In the genomic region with DNA sequence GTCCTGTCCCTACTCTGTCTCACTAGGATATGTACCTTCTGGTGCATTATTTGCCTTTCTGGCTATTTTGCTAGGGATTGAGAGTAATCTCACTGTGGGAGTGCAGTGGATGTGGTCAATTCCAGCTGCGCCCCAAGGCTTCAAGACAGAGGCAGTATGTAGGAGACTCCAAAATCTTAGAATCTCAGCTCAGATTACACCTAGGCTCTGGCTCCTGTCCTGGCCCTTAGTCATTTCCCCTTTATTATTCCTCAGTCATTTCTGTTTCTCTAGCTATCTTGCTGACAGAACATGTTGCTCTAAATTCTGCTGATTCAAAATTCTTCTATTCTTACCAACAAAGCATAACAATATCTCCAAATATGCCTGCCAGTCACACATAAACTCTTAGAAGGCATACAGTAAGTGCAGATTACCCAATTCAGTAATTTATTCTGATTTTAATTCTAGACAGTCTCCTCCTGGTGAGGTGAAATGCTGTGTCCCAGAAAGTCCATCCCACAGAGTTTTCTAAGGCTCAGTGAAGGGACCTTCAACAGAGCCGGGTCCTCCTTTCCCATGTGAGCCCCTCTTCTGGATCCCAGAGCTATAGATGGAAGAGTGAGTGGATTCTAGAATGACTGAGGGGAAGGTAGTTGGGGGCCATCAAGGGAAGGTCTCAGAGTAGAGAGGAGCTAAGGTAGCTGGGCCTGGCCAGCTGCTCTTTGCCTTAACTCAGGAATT, we compare ENCODE assay signal across 21 cellular contexts. TPM values are rescaled to one million over a fixed set of nuclear protein-coding genes. Genes with fewer than 3 reads are reported as not detected.
"Had no signal": no experiment of that assay in that cellular context is flagged by ENCODE, and none has a peak within 500 bp of the region (broad histone marks: within the 10 kb centered on the region; RNA-seq: fewer than 3 reads in every experiment).

No MANE protein-coding gene starts in this region.

- H2AFZ ChIP-seq: hepatocyte, neural progenitor cell had no signal

- H3K9me3 ChIP-seq: pancreas, upper lobe of right lung had no signal

- H3K27me3 ChIP-seq: hepatocyte, left lung, pancreas, sigmoid colon, upper lobe of right lung had no signal

- H3K27ac ChIP-seq: cardiac muscle cell, left lung, neural progenitor cell, pancreas, sigmoid colon, thoracic aorta, upper lobe of right lung had no signal

- H3K4me3 ChIP-seq: cardiac muscle cell, hepatocyte, left lung, neural progenitor cell, pancreas, sigmoid colon, thoracic aorta, upper lobe of right lung had no signal

- H3K36me3 ChIP-seq: cardiac muscle cell, left lung, neural progenitor cell, pancreas, sigmoid colon, thoracic aorta, upper lobe of right lung had no signal

- DNase-seq: activated B cell treated with CpG ODN at 0.5 μM for 24 hours; activated CD4-positive, alpha-beta T cell treated with anti-CD3 and anti-CD28 coated beads for 48 hours; activated CD8-positive, alpha-beta memory T cell treated with anti-CD3 and anti-CD28 coated beads, Interleukin-2, amount 50 U/mL, for 4 hours; activated CD8-positive, alpha-beta T cell treated with anti-CD3 and anti-CD28 coated beads, Interleukin-2, amount 10 ng/mL, durations not matched to agents 7 days and 5 days; activated gamma-delta T cell treated with Interleukin-2 at 50 U/mL for 16 hours; activated naive CD8-positive, alpha-beta T cell treated with anti-CD3 and anti-CD28 coated beads for 36 hours; activated T-cell treated with anti-CD3 and anti-CD28 coated beads, Interleukin-2, amount 50 U/mL, for 72 hours; anterior cingulate cortex; kidney; left lung; naive B cell; pancreas; sigmoid colon; stimulated activated CD4-positive, alpha-beta T cell treated with anti-CD3 and anti-CD28 coated beads, Interleukin-1b, Interleukin-23, amount 100 ng/mL, for 48 hours; SW 1271; upper lobe of right lung had no signal

- H3K27ac Mint-ChIP-seq: activated B cell treated with CpG ODN at 0.5 μM for 24 hours; activated CD8-positive, alpha-beta T cell treated with anti-CD3 and anti-CD28 coated beads, Interleukin-2, amount 10 ng/mL, durations not matched to agents 7 days and 5 days; activated naive CD8-positive, alpha-beta T cell treated with anti-CD3 and anti-CD28 coated beads for 36 hours; activated T-cell treated with anti-CD3 and anti-CD28 coated beads, Interleukin-2, amount 50 U/mL, for 72 hours; naive B cell; neural progenitor cell had no signal

- H3K4me3 Mint-ChIP-seq: activated B cell treated with CpG ODN at 0.5 μM for 24 hours; activated CD8-positive, alpha-beta T cell treated with anti-CD3 and anti-CD28 coated beads, Interleukin-2, amount 10 ng/mL, durations not matched to agents 7 days and 5 days; activated naive CD8-positive, alpha-beta T cell treated with anti-CD3 and anti-CD28 coated beads for 36 hours; activated T-cell treated with anti-CD3 and anti-CD28 coated beads, Interleukin-2, amount 50 U/mL, for 72 hours; neural progenitor cell had no signal

- H3K4me2 ChIP-seq: hepatocyte, neural progenitor cell had no signal

- H3K79me2 ChIP-seq: hepatocyte had no signal

- H3K4me1 Mint-ChIP-seq: activated B cell treated with CpG ODN at 0.5 μM for 24 hours; activated naive CD8-positive, alpha-beta T cell treated with anti-CD3 and anti-CD28 coated beads for 36 hours; naive B cell; neural progenitor cell had no signal

- H3K4me1 ChIP-seq: left lung, neural progenitor cell, pancreas, sigmoid colon, upper lobe of right lung had no signal

- ATAC-seq: activated CD8-positive, alpha-beta T cell treated with anti-CD3 and anti-CD28 coated beads, Interleukin-2, amount 10 ng/mL, durations not matched to agents 7 days and 5 days; activated T-cell treated with anti-CD3 and anti-CD28 coated beads, Interleukin-2, amount 50 U/mL, for 72 hours; left lung; pancreas; upper lobe of right lung had no signal

RNA-seq across cellular contexts. Expression of a gene that starts 24.3 kb away (rescaled TPM):
- total RNA-seq: activated B cell treated with CpG ODN at 0.5 μM for 24 hours; activated CD8-positive, alpha-beta T cell treated with anti-CD3 and anti-CD28 coated beads, Interleukin-2, amount 10 ng/mL, durations not matched to agents 7 days and 5 days; left lung; sigmoid colon; T-helper 2 cell treated with Interferon-gamma antibody and Interleukin-4, amounts not matched to agents 100 ng/mL and 5 ng/mL, for 36 hours; thoracic aorta; upper lobe of right lung had no signal
